Comparison of ENCODE assay signal across 1 cellular context in the genomic region with DNA sequence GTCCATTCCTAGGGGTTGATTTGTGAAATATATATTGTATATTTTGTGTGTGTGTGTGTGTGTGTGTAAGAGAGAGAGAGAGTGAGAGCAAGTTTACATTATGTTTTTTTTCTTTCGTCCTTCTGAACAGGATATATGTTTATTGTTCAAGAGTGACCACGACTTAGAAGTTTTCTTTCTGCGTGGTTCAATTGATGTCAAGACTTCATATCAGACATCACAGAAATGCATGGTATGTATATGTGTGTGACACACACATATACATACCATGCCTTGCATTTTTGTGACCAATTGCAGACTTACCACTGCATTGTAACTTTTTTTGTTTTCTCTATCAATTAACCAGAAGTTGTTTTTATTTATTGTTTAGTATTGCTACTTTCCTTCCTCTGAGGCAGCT.
TF ChIP-seq lines count a peak whose summit lies in the region.

No MANE protein-coding gene starts in this region.

TF ChIP-seq in endothelial cell of umbilical vein, 7 proteins besides CTCF, POLR2A, EP300 and RAD21:
- no peak for TF ChIP-seq EZH2 (IDR thresholded peaks at IDR 0.05; ENCODE audit: borderline replicate concordance, low read depth, low read length, severe bottlenecking)
- no peak for TF ChIP-seq GATA2 (IDR thresholded peaks at IDR 0.05; ENCODE audit: insufficient read depth, insufficient read length, low read depth, low read length)
- TF ChIP-seq, protein P1, sequence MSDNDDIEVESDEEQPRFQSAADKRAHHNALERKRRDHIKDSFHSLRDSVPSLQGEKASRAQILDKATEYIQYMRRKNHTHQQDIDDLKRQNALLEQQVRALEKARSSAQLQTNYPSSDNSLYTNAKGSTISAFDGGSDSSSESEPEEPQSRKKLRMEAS (IDR thresholded peaks at IDR 0.05; ENCODE audit: insufficient read depth, insufficient read length), result no peak
- TF ChIP-seq JUN (IDR thresholded peaks at IDR 0.05; ENCODE audit: borderline replicate concordance, insufficient read depth, insufficient read length, low read depth), result no peak
- TF ChIP-seq MYC (IDR thresholded peaks at IDR 0.05; ENCODE audit: low read depth, low read length), result no peak
- TF ChIP-seq POLR2AphosphoS5 (IDR thresholded peaks at IDR 0.05; ENCODE audit: insufficient read depth, low read depth, low read length), result no peak
- TF ChIP-seq FOS (IDR thresholded peaks at IDR 0.05; ENCODE audit: borderline replicate concordance, insufficient read depth, low read length), result no peak
